Comparison of ENCODE assay signal across 8 cellular contexts in the genomic region with DNA sequence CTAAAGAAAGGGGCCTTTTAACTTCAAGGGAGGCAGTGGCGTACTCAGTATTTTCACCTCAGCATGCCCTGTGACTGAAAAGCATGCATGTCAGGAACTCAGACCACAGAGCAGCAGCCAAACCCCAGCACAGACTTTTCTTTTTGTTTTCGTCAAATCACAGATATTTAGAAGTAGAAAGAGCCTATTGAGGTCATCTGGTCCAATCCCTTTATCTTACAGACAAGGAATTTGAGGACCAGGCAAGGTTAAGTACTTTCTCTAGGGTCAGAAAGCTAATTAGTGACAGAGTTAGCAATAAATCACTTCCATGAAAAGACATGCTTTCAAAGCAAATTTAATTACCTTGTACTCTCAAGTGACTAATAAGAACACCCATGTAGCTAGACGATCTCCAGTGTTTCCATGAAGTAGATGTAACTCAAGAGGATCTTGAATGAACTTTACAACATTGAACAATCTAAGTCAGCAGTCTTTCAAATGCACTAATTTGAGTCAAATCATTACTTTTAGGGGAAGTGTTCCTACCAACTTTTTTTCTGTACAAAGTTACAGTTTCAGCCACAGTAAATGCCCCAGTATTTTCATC. TPM values are rescaled to one million over a fixed set of nuclear protein-coding genes. Genes with fewer than 3 reads are reported as not detected.
DNase-seq lines count a peak whose midpoint lies in the region; ATAC-seq and TF ChIP-seq lines count a peak whose summit lies in the region.

No MANE protein-coding gene starts in this region.

- no peak overlapping the region for H3K4me3 Mint-ChIP-seq in activated CD4-positive, alpha-beta T cell treated with anti-CD3 and anti-CD28 coated beads, Interleukin-2, amount 10 ng/mL, durations not matched to agents 7 days and 5 days

- TF ChIP-seq CTCF in kidney epithelial cell (IDR thresholded peaks at IDR 0.05; ENCODE audit: insufficient read depth, low read length, poor library complexity, severe bottlenecking) = no peak

- H3K27me3 Mint-ChIP-seq in activated CD4-positive, alpha-beta T cell treated with anti-CD3 and anti-CD28 coated beads, Interleukin-2, amount 10 ng/mL, durations not matched to agents 7 days and 5 days = peaks cover 34% of the 10 kb centered on the region

- no peaks in the 10 kb centered on the region for H3K36me3 Mint-ChIP-seq in activated CD4-positive, alpha-beta T cell treated with anti-CD3 and anti-CD28 coated beads, Interleukin-2, amount 10 ng/mL, durations not matched to agents 7 days and 5 days (ENCODE audit: low read depth)

- POLR2A ChIA-PET in activated CD4-positive, alpha-beta T cell treated with anti-CD3 and anti-CD28 coated beads, Interleukin-2, amount 10 ng/mL, durations not matched to agents 7 days and 5 days (lab: Charles Lee) = no interaction called here

- H3K4me1 Mint-ChIP-seq in activated CD4-positive, alpha-beta T cell treated with anti-CD3 and anti-CD28 coated beads, Interleukin-2, amount 10 ng/mL, durations not matched to agents 7 days and 5 days = no peaks in the 10 kb centered on the region

- DNase-seq in kidney epithelial cell (ENCODE audit: low read depth) (peak; percentile 16), NCI-H345 (lab: John Stamatoyannopoulos, UW) (no peak), midbrain (lab: John Stamatoyannopoulos, UW) (no peak)
- DNase-seq in stimulated activated CD4-positive, alpha-beta T cell treated with anti-CD3 and anti-CD28 coated beads, Interleukin-1b, Interleukin-23, amount 100 ng/mL, for 48 hours = no peak
- DNase-seq in activated CD4-positive, alpha-beta T cell treated with anti-CD3 and anti-CD28 coated beads, Interleukin-2, amount 10 ng/mL, durations not matched to agents 7 days and 5 days = no peak

- no peak overlapping the region for H3K4me3 ChIP-seq in kidney epithelial cell (ENCODE audit: low read depth, low read length)

- H3K36me3 ChIP-seq in kidney epithelial cell (ENCODE audit: control insufficient read depth, insufficient read depth, low read length) = no peaks in the 10 kb centered on the region

- no peaks in the 10 kb centered on the region for H3K27me3 ChIP-seq in kidney epithelial cell (ENCODE audit: control insufficient read depth, insufficient read depth, low read length)

- H3K9me3 Mint-ChIP-seq in activated CD4-positive, alpha-beta T cell treated with anti-CD3 and anti-CD28 coated beads, Interleukin-2, amount 10 ng/mL, durations not matched to agents 7 days and 5 days = no peaks in the 10 kb centered on the region

- ATAC-seq in GM18499 (IDR thresholded peaks at IDR 0.05; ENCODE audit: insufficient read depth, unreplicated experiment) (peak; percentile 97), GM21528 (IDR thresholded peaks at IDR 0.05; ENCODE audit: low FRiP score, unreplicated experiment) (peak; percentile 97), HG03558 (IDR thresholded peaks at IDR 0.05; ENCODE audit: extremely low read depth, unreplicated experiment) (peak; percentile 95)

- CTCF ChIA-PET in activated CD4-positive, alpha-beta T cell treated with anti-CD3 and anti-CD28 coated beads, Interleukin-2, amount 10 ng/mL, durations not matched to agents 7 days and 5 days (lab: Charles Lee) = no interaction called here

- H3K27ac Mint-ChIP-seq in activated CD4-positive, alpha-beta T cell treated with anti-CD3 and anti-CD28 coated beads, Interleukin-2, amount 10 ng/mL, durations not matched to agents 7 days and 5 days = no peak overlapping the region

RNA-seq across cellular contexts. Expression of gene MOXD1, which starts 35.9 kb away (rescaled TPM):
- 20.3 and 22.6 TPM in 2 replicates for total RNA-seq in kidney epithelial cell
- not detected for total RNA-seq in activated CD4-positive, alpha-beta T cell treated with anti-CD3 and anti-CD28 coated beads, Interleukin-2, amount 10 ng/mL, durations not matched to agents 7 days and 5 days

Comparison
In these comparisons a context has a peak if more than half of its experiments do, and no peak if none do; other contexts are left out.
1. RNA of gene MOXD1, which starts 35.9 kb away (total RNA-seq): 20.3 to 22.6 TPM in kidney epithelial cell; not detected in activated CD4-positive, alpha-beta T cell treated with anti-CD3 and anti-CD28 coated beads, Interleukin-2, amount 10 ng/mL, durations not matched to agents 7 days and 5 days; every median in the first group is over 10 times any median in the second.
2. Peak in every context shown above with its lines, with median percentiles within 50 percentile points of each other: ATAC-seq.